Comparison of ENCODE assay signal across 19 cellular contexts in genomic region chr18:55289048-55289447, GRCh38.
"Had no signal": no experiment of that assay in that cellular context is flagged by ENCODE, and none has a peak within 500 bp of the region (broad histone marks: within the 10 kb centered on the region; RNA-seq: fewer than 3 reads in every experiment).

No MANE protein-coding gene starts in this region.

- H3K9me3 ChIP-seq: lower lobe of right lung, sigmoid colon, spleen, tibial artery had no signal

- H3K4me3 ChIP-seq: coronary artery, lower lobe of right lung, sigmoid colon, spleen, tibial artery had no signal

- H3K27ac ChIP-seq: coronary artery, foreskin keratinocyte, lower lobe of right lung, sigmoid colon, spleen, tibial artery had no signal

- DNase-seq: activated CD4-positive, alpha-beta T cell treated with anti-CD3 and anti-CD28 coated beads for 1 hour; activated CD8-positive, alpha-beta memory T cell treated with anti-CD3 and anti-CD28 coated beads for 24 hours; activated effector memory CD4-positive, alpha-beta T cell treated with anti-CD3 and anti-CD28 coated beads, Interleukin-2, amount 50 U/mL, for 16 hours; activated naive CD4-positive, alpha-beta T cell treated with anti-CD3 and anti-CD28 coated beads, Interleukin-2, amount 50 U/mL, for 16 hours; activated T-cell treated with anti-CD3 and anti-CD28 coated beads, Interleukin-2, amount 50 U/mL, for 72 hours; aorta; foreskin keratinocyte; glutamatergic neuron; hypothalamus; islet precursor cell; left colon; lower lobe of right lung; nucleus accumbens; sigmoid colon; spleen; stimulated activated naive CD8-positive, alpha-beta T cell treated with anti-CD3 and anti-CD28 coated beads, Interleukin-15, Interleukin-2, amounts not matched to agents 100 U/mL and 50 U/mL, for 24 hours; substantia nigra; tibial artery had no signal

- H3K36me3 ChIP-seq: lower lobe of right lung, sigmoid colon, tibial artery had no signal

- H3K27me3 ChIP-seq: foreskin keratinocyte, sigmoid colon, spleen, tibial artery had no signal
